ENCODE assay signal across 39 cellular contexts in genomic region chr16:85111184-85111583, GRCh38. TPM values are rescaled to one million over a fixed set of nuclear protein-coding genes. Genes with fewer than 3 reads are reported as not detected.
"Had no signal": no experiment of that assay in that cellular context is flagged by ENCODE, and none has a peak within 500 bp of the region (broad histone marks: within the 10 kb centered on the region; RNA-seq: fewer than 3 reads in every experiment).

No MANE protein-coding gene starts in this region.

- H3K27ac Mint-ChIP-seq: activated CD4-positive, alpha-beta T cell treated with anti-CD3 and anti-CD28 coated beads, Interleukin-2, amount 10 ng/mL, durations not matched to agents 24 days and 14 days; activated CD8-positive, alpha-beta T cell treated with anti-CD3 and anti-CD28 coated beads for 36 hours; activated T-cell treated with anti-CD3 and anti-CD28 coated beads, Interleukin-2, amount 50 U/mL, for 72 hours; activated T-helper 17 cell treated with anti-CD3 and anti-CD28 coated beads, Interleukin-2, amount 50 U/mL, for 72 hours had no signal

- H3K9me3 ChIP-seq: adrenal gland, body of pancreas, MG63, Peyer's patch had no signal

- H3K27me3 ChIP-seq: adrenal gland, body of pancreas, MG63, Peyer's patch had no signal

- H3K4me3 Mint-ChIP-seq: activated CD4-positive, alpha-beta T cell treated with anti-CD3 and anti-CD28 coated beads, Interleukin-2, amount 10 ng/mL, durations not matched to agents 24 days and 14 days; activated CD8-positive, alpha-beta T cell treated with anti-CD3 and anti-CD28 coated beads for 36 hours; activated naive CD8-positive, alpha-beta T cell treated with anti-CD3 and anti-CD28 coated beads, Interleukin-2, amount 10 ng/mL, durations not matched to agents 7 days and 5 days; activated T-cell treated with anti-CD3 and anti-CD28 coated beads, Interleukin-2, amount 50 U/mL, for 72 hours; activated T-helper 17 cell treated with anti-CD3 and anti-CD28 coated beads, Interleukin-2, amount 50 U/mL, for 72 hours had no signal

- H3K4me1 ChIP-seq: adrenal gland had no signal

- H3K36me3 Mint-ChIP-seq: activated naive CD8-positive, alpha-beta T cell treated with anti-CD3 and anti-CD28 coated beads, Interleukin-2, amount 10 ng/mL, durations not matched to agents 7 days and 5 days; IgD-negative memory B cell had no signal

- ATAC-seq: activated CD8-positive, alpha-beta T cell treated with anti-CD3 and anti-CD28 coated beads for 36 hours; activated T-cell treated with anti-CD3 and anti-CD28 coated beads, Interleukin-2, amount 50 U/mL, for 72 hours; activated T-helper 17 cell treated with anti-CD3 and anti-CD28 coated beads, Interleukin-2, amount 50 U/mL, for 72 hours; body of pancreas; PC-3 had no signal

- H3K27me3 Mint-ChIP-seq: activated CD4-positive, alpha-beta T cell treated with anti-CD3 and anti-CD28 coated beads, Interleukin-2, amount 10 ng/mL, durations not matched to agents 24 days and 14 days; activated CD8-positive, alpha-beta T cell treated with anti-CD3 and anti-CD28 coated beads for 36 hours; activated naive CD8-positive, alpha-beta T cell treated with anti-CD3 and anti-CD28 coated beads, Interleukin-2, amount 10 ng/mL, durations not matched to agents 7 days and 5 days; activated T-helper 17 cell treated with anti-CD3 and anti-CD28 coated beads, Interleukin-2, amount 50 U/mL, for 72 hours; IgD-negative memory B cell had no signal

- H3K36me3 ChIP-seq: adrenal gland, MG63, Peyer's patch had no signal

- H3K27ac ChIP-seq: adrenal gland, body of pancreas, Peyer's patch, VCaP had no signal

- DNase-seq: activated CD4-positive, alpha-beta T cell treated with anti-CD3 and anti-CD28 coated beads, Interleukin-2, amount 10 ng/mL, durations not matched to agents 24 days and 14 days; activated CD4-positive, alpha-beta T cell treated with anti-CD3 and anti-CD28 coated beads, Interleukin-2, amount 50 U/mL, for 4 hours; activated CD8-positive, alpha-beta T cell treated with anti-CD3 and anti-CD28 coated beads for 36 hours; activated effector memory CD4-positive, alpha-beta T cell treated with anti-CD3 and anti-CD28 coated beads, Interleukin-2, amount 50 U/mL, for 16 hours; activated naive CD4-positive, alpha-beta T cell; activated naive CD4-positive, alpha-beta T cell treated with anti-CD3 and anti-CD28 coated beads, Interleukin-2, amount 50 U/mL, for 16 hours; activated naive CD8-positive, alpha-beta T cell treated with anti-CD3 and anti-CD28 coated beads, Interleukin-2, amount 10 ng/mL, durations not matched to agents 7 days and 5 days; activated T-cell treated with anti-CD3 and anti-CD28 coated beads, Interleukin-2, amount 50 U/mL, for 1 hour; activated T-cell treated with anti-CD3 and anti-CD28 coated beads, Interleukin-2, amount 50 U/mL, for 72 hours; adrenal gland; body of pancreas; caudate nucleus; Karpas-422; KBM-7; MG63; NCI-H1048; NCI-H1105 treated with DMSO at 0.1 percent for 48 hours; NCI-H1436; NCI-H1694; NCI-H1930; NCI-H2081 treated with DMSO at 0.1 percent for 48 hours; NCI-H510A; NCI-H526; NCI-H748 treated with DMSO at 0.1 percent for 48 hours; NK-92 treated with Interleukin-12 subunit alpha and Interleukin-12 subunit beta, amount 100 ng/mL, for 24 hours; PC-3; Peyer's patch; RPMI8226; SIG-M5; SW 1271; T-helper 1 cell; T-helper 2 cell; T-helper 9 cell had no signal

- H3K9me3 Mint-ChIP-seq: activated CD4-positive, alpha-beta T cell treated with anti-CD3 and anti-CD28 coated beads, Interleukin-2, amount 10 ng/mL, durations not matched to agents 24 days and 14 days; activated naive CD8-positive, alpha-beta T cell treated with anti-CD3 and anti-CD28 coated beads, Interleukin-2, amount 10 ng/mL, durations not matched to agents 7 days and 5 days; activated T-cell treated with anti-CD3 and anti-CD28 coated beads, Interleukin-2, amount 50 U/mL, for 72 hours; activated T-helper 17 cell treated with anti-CD3 and anti-CD28 coated beads, Interleukin-2, amount 50 U/mL, for 72 hours; IgD-negative memory B cell had no signal

- H3K4me3 ChIP-seq: adrenal gland, body of pancreas, MG63, Peyer's patch had no signal

RNA-seq across cellular contexts. Expression of gene CIBAR2, which starts 1.1 kb away (rescaled TPM):
- total RNA-seq: activated CD4-positive, alpha-beta T cell treated with anti-CD3 and anti-CD28 coated beads, Interleukin-2, amount 10 ng/mL, durations not matched to agents 24 days and 14 days; activated CD8-positive, alpha-beta memory T cell treated with anti-CD3 and anti-CD28 coated beads for 36 hours; activated CD8-positive, alpha-beta T cell treated with anti-CD3 and anti-CD28 coated beads for 36 hours; activated naive CD8-positive, alpha-beta T cell treated with anti-CD3 and anti-CD28 coated beads, Interleukin-2, amount 10 ng/mL, durations not matched to agents 7 days and 5 days; activated T-cell treated with anti-CD3 and anti-CD28 coated beads, Interleukin-2, amount 50 U/mL, for 72 hours; astrocyte; body of pancreas; bronchial epithelial cell; PC-3; Peyer's patch had no signal
- polyA plus RNA-seq: IgD-negative memory B cell had no signal
